Comparison of ENCODE assay signal across 16 cellular contexts in genomic region chr16:89855986-89856385, GRCh38.
DNase-seq lines count a peak whose midpoint lies in the region; ATAC-seq and TF ChIP-seq lines count a peak whose summit lies in the region.
"Had no signal": no experiment of that assay in that cellular context is flagged by ENCODE, and none has a peak within 500 bp of the region (broad histone marks: within the 10 kb centered on the region; RNA-seq: fewer than 3 reads in every experiment).

No MANE protein-coding gene starts in this region.

- no peak overlapping the region for H2AFZ ChIP-seq in OCI-LY3 (ENCODE audit: low read depth, low read length)

- ATAC-seq in HG02852 (IDR thresholded peaks at IDR 0.05; ENCODE audit: unreplicated experiment): no peak
- no peak for ATAC-seq in HG02970 (IDR thresholded peaks at IDR 0.05; ENCODE audit: low FRiP score, unreplicated experiment)
- ATAC-seq: CD8-positive, alpha-beta T cell had no signal

- peaks cover 29% of the 10 kb centered on the region for H3K27me3 ChIP-seq in OCI-LY3 (ENCODE audit: low read depth, low read length)

- no peaks in the 10 kb centered on the region for H3K36me3 ChIP-seq in OCI-LY3 (replicated peaks; ENCODE audit: low read depth, low read length)

- peak overlapping the region; percentile 25 for H3K4me2 ChIP-seq in OCI-LY3 (ENCODE audit: low read length)

- H4K20me1 ChIP-seq in OCI-LY3 (ENCODE audit: insufficient read depth, low read length): no peaks in the 10 kb centered on the region

- TF ChIP-seq CTCF in GM10266 (IDR thresholded peaks at IDR 0.05; ENCODE audit: control insufficient read depth, insufficient read depth, low read depth, missing control alignments) (no peak), OCI-LY3 (IDR thresholded peaks at IDR 0.05; ENCODE audit: low read depth, low read length) (no peak)

- no peak overlapping the region for H3K27ac ChIP-seq in OCI-LY3 (ENCODE audit: low read length)
- H3K27ac ChIP-seq: C4-2B had no signal

- DNase-seq in NOMO-1 treated with dmso at 0.1 percent for 144 hours (lab: John Stamatoyannopoulos, UW; ENCODE audit: unreplicated experiment) (peak; percentile 0), NOMO-1 (lab: John Stamatoyannopoulos, UW; ENCODE audit: unreplicated experiment in 2 of 2) (no peak), GM10266 (ENCODE audit: extremely low spot score) (peak; percentile 15), islet precursor cell (peak; percentile 42), 8988T (no peak)
- DNase-seq: ACHN, DND-41, GDM1, HCEC 1CT, HFFc6 had no signal

- H3K9ac ChIP-seq in OCI-LY3 (ENCODE audit: low read length): no peak overlapping the region

- no peak overlapping the region for H3K4me3 ChIP-seq in OCI-LY3 (ENCODE audit: low read length)

- H3K9me3 ChIP-seq in OCI-LY3 (ENCODE audit: insufficient read depth, low read length): no peaks in the 10 kb centered on the region
- H3K9me3 ChIP-seq: Caco-2 had no signal

- H3K4me1 ChIP-seq in OCI-LY3 (ENCODE audit: low read length): peaks cover 12% of the 10 kb centered on the region
- H3K4me1 ChIP-seq: Caco-2 had no signal

- no peaks in the 10 kb centered on the region for H3K79me2 ChIP-seq in OCI-LY3 (ENCODE audit: low read length)

Comparison
In these comparisons a context has a peak if more than half of its experiments do, and no peak if none do; other contexts are left out.
1. DNase-seq: peak in NOMO-1 treated with dmso at 0.1 percent for 144 hours (single experiment), GM10266 (single experiment) and islet precursor cell (single experiment); none in NOMO-1 (0 of 2) and 8988T (single experiment).